ENCODE assay signal across 19 cellular contexts in genomic region chr20:42979720-42980119, GRCh38.
DNase-seq lines count a peak whose midpoint lies in the region; TF ChIP-seq lines count a peak whose summit lies in the region.
"Had no signal": no experiment of that assay in that cellular context is flagged by ENCODE, and none has a peak within 500 bp of the region (broad histone marks: within the 10 kb centered on the region; RNA-seq: fewer than 3 reads in every experiment).

No MANE protein-coding gene starts in this region.

- no peak overlapping the region for H4K8ac ChIP-seq in mesendoderm (ENCODE audit: low read depth, low read length)

- no peaks in the 10 kb centered on the region for H3K79me1 ChIP-seq in mesendoderm (ENCODE audit: low read length)

- DNase-seq in H7 (peak; percentile 35), Karpas-422 (no peak), esophagus muscularis mucosa (ENCODE audit: extremely low spot score) (peak; percentile 62), mesendoderm (peak; percentile 44), RKO (ENCODE audit: low spot score) (no peak), colonic mucosa (no peak), foreskin melanocyte (no peak), activated T-cell treated with anti-CD3 and anti-CD28 coated beads for 4 hours (no peak)
- DNase-seq: CD8-positive, alpha-beta T cell; DMS 273 treated with DMSO at 0.1 percent for 48 hours; DMS53; DND-41; EL; IMR-90; Kasumi-1 had no signal

- no peak overlapping the region for H2AK5ac ChIP-seq in mesendoderm (ENCODE audit: low read length)

- no peak overlapping the region for H2BK5ac ChIP-seq in mesendoderm (ENCODE audit: low read length)

- H2BK15ac ChIP-seq in mesendoderm (replicated peaks; ENCODE audit: low read depth): no peak overlapping the region

- no peak for TF ChIP-seq POLR2A in esophagus muscularis mucosa (IDR thresholded peaks at IDR 0.05; ENCODE audit: low read depth)

- intact Hi-C loops in esophagus muscularis mucosa (cut with DNase I): no loop called here
- intact Hi-C loops in colonic mucosa (cut with DNase I): no loop called here

- H3K9ac ChIP-seq in Karpas-422 (ENCODE audit: low read length): peak overlapping the region; percentile 65
- H3K9ac ChIP-seq in mesendoderm (ENCODE audit: low read length): no peak overlapping the region
- no peak overlapping the region for H3K9ac ChIP-seq in colonic mucosa (ENCODE audit: low read depth in 2 of 2, low read length in 2 of 2)
- H3K9ac ChIP-seq: BLaER1 treated with 17β-estradiol and CSF1 and Interleukin-3, amounts not matched to agents 10 nM and 100 nM had no signal

- H4K5ac ChIP-seq in mesendoderm (ENCODE audit: low read length): no peak overlapping the region

- peaks cover 97% of the 10 kb centered on the region for H3K4me1 ChIP-seq in Karpas-422 (ENCODE audit: low read length)
- H3K4me1 ChIP-seq in esophagus muscularis mucosa: no peaks in the 10 kb centered on the region
- H3K4me1 ChIP-seq in mesendoderm (ENCODE audit: control insufficient read depth, low read depth, low read length): no peaks in the 10 kb centered on the region
- no peaks in the 10 kb centered on the region for H3K4me1 ChIP-seq in colonic mucosa
- H3K4me1 ChIP-seq: HAP-1 had no signal

- peak overlapping the region; percentile 53 for H3K4me2 ChIP-seq in Karpas-422 (ENCODE audit: low read depth, low read length, poor library complexity, severe bottlenecking)
- no peak overlapping the region for H3K4me2 ChIP-seq in mesendoderm (ENCODE audit: low read length)
- H3K4me2 ChIP-seq: BLaER1 treated with 17β-estradiol and CSF1 and Interleukin-3, amounts not matched to agents 10 nM and 100 nM; GM23338 had no signal

- no peaks in the 10 kb centered on the region for H4K20me1 ChIP-seq in Karpas-422 (ENCODE audit: insufficient read depth, low read depth, low read length)
- H4K20me1 ChIP-seq: BLaER1 treated with 17β-estradiol and CSF1 and Interleukin-3, amounts not matched to agents 10 nM and 100 nM had no signal

- H3K79me2 ChIP-seq in Karpas-422 (ENCODE audit: low read length): no peaks in the 10 kb centered on the region
- no peaks in the 10 kb centered on the region for H3K79me2 ChIP-seq in mesendoderm (ENCODE audit: control insufficient read depth, insufficient read depth, low read length)

- H3K36me3 ChIP-seq in H7 (replicated peaks; ENCODE audit: control insufficient read depth, insufficient read depth, low read length) (no peaks in the 10 kb centered on the region), Karpas-422 (ENCODE audit: insufficient read depth, low read length) (peaks cover 13% of the 10 kb centered on the region), esophagus muscularis mucosa (no peaks in the 10 kb centered on the region), mesendoderm (ENCODE audit: control insufficient read depth, insufficient read depth, low read length) (no peaks in the 10 kb centered on the region), colonic mucosa (no peaks in the 10 kb centered on the region)
- H3K36me3 ChIP-seq: BLaER1 treated with 17β-estradiol and CSF1 and Interleukin-3, amounts not matched to agents 10 nM and 100 nM; HAP-1 had no signal

- no peak for TF ChIP-seq EP300 in esophagus muscularis mucosa (IDR thresholded peaks at IDR 0.05)

- H3K9me3 ChIP-seq in Karpas-422 (ENCODE audit: low read length) (no peaks in the 10 kb centered on the region), esophagus muscularis mucosa (no peaks in the 10 kb centered on the region), colonic mucosa (no peaks in the 10 kb centered on the region)
- H3K9me3 ChIP-seq: BLaER1 treated with 17β-estradiol and CSF1 and Interleukin-3, amounts not matched to agents 10 nM and 100 nM; HAP-1 had no signal

- H3K4me3 ChIP-seq in H7 (ENCODE audit: insufficient read depth, low read depth, low read length): no peak overlapping the region
- no peak overlapping the region for H3K4me3 ChIP-seq in Karpas-422 (ENCODE audit: low read length)
- H3K4me3 ChIP-seq in esophagus muscularis mucosa: no peak overlapping the region
- no peak overlapping the region for H3K4me3 ChIP-seq in mesendoderm (ENCODE audit: low read length)
- H3K4me3 ChIP-seq in colonic mucosa: no peak overlapping the region
- H3K4me3 ChIP-seq: BLaER1 treated with 17β-estradiol and CSF1 and Interleukin-3, amounts not matched to agents 10 nM and 100 nM; GM23338; HAP-1; K562 had no signal

- no peak overlapping the region for H3K4ac ChIP-seq in mesendoderm (ENCODE audit: low read depth, low read length)

- WGBS in esophagus muscularis mucosa: 18% methylated on average over 5 of the region's 5 CpGs
- no CpG with 5 or more reads among the region's 5 CpGs for WGBS in mesendoderm (ENCODE audit: extremely low coverage, insufficient coverage, low lambda C conversion rate)

- no peak overlapping the region for H3K56ac ChIP-seq in mesendoderm (ENCODE audit: low read length)

- H2BK120ac ChIP-seq in mesendoderm (ENCODE audit: low read depth, low read length): no peak overlapping the region

- H2AFZ ChIP-seq in Karpas-422 (ENCODE audit: low read length): no peak overlapping the region
- H2AFZ ChIP-seq: GM23338 had no signal

- H3K9me2 ChIP-seq in Karpas-422 (replicated peaks; ENCODE audit: insufficient read depth, low read length): no peaks in the 10 kb centered on the region

- H3K27ac ChIP-seq in Karpas-422 (ENCODE audit: low read length): peak overlapping the region; percentile 99
- H3K27ac ChIP-seq in esophagus muscularis mucosa (replicated peaks in 1 of 4): no peak overlapping the region
- H3K27ac ChIP-seq in mesendoderm (ENCODE audit: low read depth, low read length): no peak overlapping the region
- no peak overlapping the region for H3K27ac ChIP-seq in colonic mucosa
- H3K27ac ChIP-seq: BLaER1 treated with 17β-estradiol and CSF1 and Interleukin-3, amounts not matched to agents 10 nM and 100 nM had no signal

- H3K23ac ChIP-seq in mesendoderm (ENCODE audit: low read length): no peak overlapping the region

- no peak for TF ChIP-seq CTCF in esophagus muscularis mucosa (IDR thresholded peaks at IDR 0.05)
- TF ChIP-seq CTCF in colonic mucosa (IDR thresholded peaks at IDR 0.05): no peak

- H3K27me3 ChIP-seq in H7 (ENCODE audit: control insufficient read depth, insufficient read depth, low read length) (no peaks in the 10 kb centered on the region; the same call in 1 of the 2 replicates), Karpas-422 (ENCODE audit: low read length) (no peaks in the 10 kb centered on the region), esophagus muscularis mucosa (peaks cover 0 to 19% (median 0%) of the 10 kb centered on the region in 4 donors), mesendoderm (ENCODE audit: insufficient read depth, low read length, poor library complexity) (no peaks in the 10 kb centered on the region), colonic mucosa (no peaks in the 10 kb centered on the region)
- H3K27me3 ChIP-seq: BLaER1 treated with 17β-estradiol and CSF1 and Interleukin-3, amounts not matched to agents 10 nM and 100 nM had no signal

- no peak overlapping the region for H3K18ac ChIP-seq in mesendoderm (ENCODE audit: low read length)

Comparison
In these comparisons a context has a peak if more than half of its experiments do, and no peak if none do; other contexts are left out.
1. DNase-seq: peak in H7 (single experiment), esophagus muscularis mucosa (single experiment) and mesendoderm (single experiment); none in Karpas-422 (single experiment), RKO (single experiment), colonic mucosa (single experiment), foreskin melanocyte (single experiment) and activated T-cell treated with anti-CD3 and anti-CD28 coated beads for 4 hours (single experiment).